In the genomic region with DNA sequence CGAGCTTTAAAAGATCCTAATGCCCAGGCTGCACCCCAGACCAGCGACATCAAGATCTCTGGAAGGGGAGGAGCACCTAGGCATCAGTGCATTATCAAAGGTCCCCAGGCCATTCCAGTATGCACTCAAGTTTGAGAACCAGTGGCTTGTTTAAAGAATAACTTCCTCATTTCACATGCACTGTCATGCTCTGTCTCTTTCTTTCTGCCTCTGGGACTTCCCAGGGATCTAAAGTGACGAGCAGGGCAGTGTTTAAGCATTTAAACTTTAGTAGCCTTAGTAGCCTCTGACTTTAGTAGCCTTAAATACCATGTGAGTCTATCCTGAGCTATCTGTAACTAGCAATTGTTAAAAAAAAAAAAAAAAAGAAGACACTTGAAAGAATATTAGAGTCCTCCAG, we compare ENCODE assay signal across 13 cellular contexts. TPM values are rescaled to one million over a fixed set of nuclear protein-coding genes. Genes with fewer than 3 reads are reported as not detected.
DNase-seq lines count a peak whose midpoint lies in the region; ATAC-seq, FAIRE-seq and TF ChIP-seq lines count a peak whose summit lies in the region.
"Had no signal": no experiment of that assay in that cellular context is flagged by ENCODE, and none has a peak within 500 bp of the region (broad histone marks: within the 10 kb centered on the region; RNA-seq: fewer than 3 reads in every experiment).

No MANE protein-coding gene starts in this region.

- no peak overlapping the region for H3K27ac ChIP-seq in esophagus muscularis mucosa (replicated peaks in 1 of 4)
- H3K27ac ChIP-seq: pancreas, uterus had no signal

- H3K9me3 ChIP-seq in esophagus muscularis mucosa = no peaks in the 10 kb centered on the region
- H3K9me3 ChIP-seq: pancreas, uterus had no signal

- TF ChIP-seq CTCF in esophagus muscularis mucosa (IDR thresholded peaks at IDR 0.05) = no peak

- intact Hi-C loops in esophagus muscularis mucosa (cut with DNase I) = no loop called here

- H3K36me3 ChIP-seq in esophagus muscularis mucosa = no peaks in the 10 kb centered on the region
- H3K36me3 ChIP-seq: pancreas, uterus had no signal

- H3K4me1 ChIP-seq in esophagus muscularis mucosa = no peaks in the 10 kb centered on the region
- H3K4me1 ChIP-seq: pancreas, uterus had no signal

- peak; percentile 6 for DNase-seq in activated CD8-positive, alpha-beta memory T cell treated with anti-CD3 and anti-CD28 coated beads, Interleukin-2, amount 50 U/mL, for 48 hours
- DNase-seq in activated CD8-positive, alpha-beta memory T cell treated with anti-CD3 and anti-CD28 coated beads, Interleukin-2, amount 50 U/mL, for 4 hours = no peak
- peak; percentile 58 to 65 for DNase-seq in Kasumi-1 (lab: John Stamatoyannopoulos, UW)
- no peak for DNase-seq in esophagus muscularis mucosa (ENCODE audit: extremely low spot score)
- no peak for DNase-seq in cerebellar cortex (ENCODE audit: low spot score)
- DNase-seq in HTR-8/SVneo (ENCODE audit: insufficient read length, low spot score) = no peak
- no peak for DNase-seq in D341Med (ENCODE audit: low spot score)
- DNase-seq: activated naive CD8-positive, alpha-beta T cell treated with anti-CD3 and anti-CD28 coated beads, Interleukin-2, amount 10 ng/mL, durations not matched to agents 7 days and 5 days; effector memory CD8-positive, alpha-beta T cell; immature natural killer cell; pancreas; uterus had no signal

- no peak for FAIRE-seq in HTR-8/SVneo (lab: Jason Lieb, UNC)
- FAIRE-seq: pancreas had no signal

- H3K27me3 ChIP-seq in esophagus muscularis mucosa = no peaks in the 10 kb centered on the region
- H3K27me3 ChIP-seq: pancreas, uterus had no signal

- H3K4me3 ChIP-seq in esophagus muscularis mucosa = no peak overlapping the region
- H3K4me3 ChIP-seq: pancreas, uterus had no signal

- ATAC-seq in HG02763 (IDR thresholded peaks at IDR 0.05; ENCODE audit: unreplicated experiment) = peak; percentile 80
- ATAC-seq: effector memory CD8-positive, alpha-beta T cell had no signal

- no peak for TF ChIP-seq EP300 in esophagus muscularis mucosa (IDR thresholded peaks at IDR 0.05)

- no peak for TF ChIP-seq POLR2A in esophagus muscularis mucosa (IDR thresholded peaks at IDR 0.05; ENCODE audit: low read depth)

- 83% methylated on average over 3 of the region's 3 CpGs for WGBS in esophagus muscularis mucosa

RNA-seq across cellular contexts. Expression of gene FARP1, which starts 8.9 kb away (rescaled TPM):
- total RNA-seq in esophagus muscularis mucosa = 10 to 100 TPM; 21.2 to 56.5 (median 35.1) TPM

RNA-seq across cellular contexts. Expression of gene RNF113B, which starts 43.1 kb away (rescaled TPM):
- total RNA-seq in esophagus muscularis mucosa = not detected
- total RNA-seq: activated naive CD8-positive, alpha-beta T cell treated with anti-CD3 and anti-CD28 coated beads, Interleukin-2, amount 10 ng/mL, durations not matched to agents 7 days and 5 days; pancreas; uterus had no signal

Comparison
In these comparisons a context has a peak if more than half of its experiments do, and no peak if none do; other contexts are left out.
1. DNase-seq: peak in activated CD8-positive, alpha-beta memory T cell treated with anti-CD3 and anti-CD28 coated beads, Interleukin-2, amount 50 U/mL, for 48 hours (single experiment) and Kasumi-1 (2 of 2); none in activated CD8-positive, alpha-beta memory T cell treated with anti-CD3 and anti-CD28 coated beads, Interleukin-2, amount 50 U/mL, for 4 hours (single experiment), esophagus muscularis mucosa (single experiment), cerebellar cortex (single experiment), HTR-8/SVneo (single experiment) and D341Med (single experiment).